1 cellular context compared by ENCODE assay signal in genomic region chr12:128818065-128819022, GRCh38.
TF ChIP-seq lines count a peak whose summit lies in the region.

No MANE protein-coding gene starts in this region.

TF ChIP-seq in GM12878, 131 proteins besides CTCF, POLR2A, EP300 and RAD21 (continued from another document):
- TF ChIP-seq CUX1 (IDR thresholded peaks at IDR 0.05; ENCODE audit: insufficient replicate concordance, low read depth, low read length) (no peak), ETV6 (conservative IDR thresholded peaks at IDR 0.05 in 1 of 2, IDR thresholded peaks at IDR 0.05 in 1 of 2; ENCODE audit: borderline replicate concordance in 1 of 2, low read depth in 1 of 2) (no peak), IRF3 (IDR thresholded peaks at IDR 0.05) (no peak), POLR2AphosphoS2 (IDR thresholded peaks at IDR 0.05; ENCODE audit: low read depth, low read length) (0 out of 2 replicates have a peak, but pooled peaks have one; percentile 57), NR2C2 (IDR thresholded peaks at IDR 0.05; ENCODE audit: borderline replicate concordance, control insufficient read depth, insufficient read length, low read depth) (no peak), STAT3 (IDR thresholded peaks at IDR 0.05; ENCODE audit: low read depth, low read length) (no peak), PAX8 (IDR thresholded peaks at IDR 0.05) (no peak), ZBTB33 (IDR thresholded peaks at IDR 0.05) (no peak), NKRF (conservative IDR thresholded peaks at IDR 0.05) (no peak)
